ENCODE assay signal across 15 cellular contexts in the genomic region with DNA sequence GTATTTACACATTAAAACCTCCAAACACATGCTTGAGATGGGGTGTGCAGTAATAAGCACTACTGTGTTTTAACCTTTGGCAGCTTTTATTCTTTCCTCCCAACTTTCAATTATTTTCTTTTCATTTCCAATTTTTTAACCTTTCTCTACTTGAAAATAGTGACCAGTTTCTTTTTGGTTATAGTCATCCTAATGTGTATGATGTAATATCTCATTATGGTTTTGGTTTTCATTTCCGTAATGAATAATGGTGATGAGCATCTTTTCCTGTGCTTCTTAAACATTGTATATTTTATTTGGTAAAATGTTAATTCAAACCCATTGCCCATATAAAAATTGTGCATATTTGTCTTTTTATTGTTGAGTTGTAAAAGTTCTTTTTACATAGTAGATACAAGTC.
DNase-seq lines count a peak whose midpoint lies in the region; ATAC-seq, FAIRE-seq and TF ChIP-seq lines count a peak whose summit lies in the region.
"Had no signal": no experiment of that assay in that cellular context is flagged by ENCODE, and none has a peak within 500 bp of the region (broad histone marks: within the 10 kb centered on the region; RNA-seq: fewer than 3 reads in every experiment).

No MANE protein-coding gene starts in this region.

- H3K9me3 Mint-ChIP-seq in stimulated activated naive CD8-positive, alpha-beta T cell treated with anti-CD3 and anti-CD28 coated beads, Interleukin-15, amount 100 ng/mL, for 72 hours, result peaks cover 0 to 4% of the 10 kb centered on the region in 2 donors

- peak overlapping the region; percentile 6 to 40 for H3K4me3 Mint-ChIP-seq in stimulated activated naive CD8-positive, alpha-beta T cell treated with anti-CD3 and anti-CD28 coated beads, Interleukin-15, amount 100 ng/mL, for 72 hours

- H3K36me3 ChIP-seq in GM12878 (ENCODE audit: control insufficient read depth in 2 of 2, insufficient read depth in 2 of 2, low read length in 1 of 2), result 0 out of 4 replicates have a peak, but pooled peaks cover 0 to 2% of the 10 kb centered on the region in 2 experiments
- H3K36me3 ChIP-seq in adrenal gland (replicated peaks in 1 of 2), result no peaks in the 10 kb centered on the region

- no peak for TF ChIP-seq RAD21 in GM12878 (IDR thresholded peaks at IDR 0.05; ENCODE audit: insufficient read depth, low read depth, low read length)

- no peak overlapping the region for H2AFZ ChIP-seq in GM12878 (ENCODE audit: control insufficient read depth, low read depth, low read length)

- FAIRE-seq in GM12878 (lab: Jason Lieb, UNC), result no peak
- FAIRE-seq: A549 had no signal

- no peak overlapping the region for H3K4me2 ChIP-seq in GM12878 (ENCODE audit: control insufficient read depth, insufficient read depth)
- H3K4me2 ChIP-seq: A549; BLaER1 treated with 17β-estradiol and CSF1 and Interleukin-3, amounts not matched to agents 10 nM and 100 nM; KMS-11 had no signal

- H3K27ac Mint-ChIP-seq in stimulated activated naive CD8-positive, alpha-beta T cell treated with anti-CD3 and anti-CD28 coated beads, Interleukin-15, amount 100 ng/mL, for 72 hours, result peak overlapping the region; percentile 22 to 92

- H4K20me1 ChIP-seq in GM12878 (ENCODE audit: control insufficient read depth, insufficient read depth), result no peaks in the 10 kb centered on the region
- H4K20me1 ChIP-seq: BLaER1 treated with 17β-estradiol and CSF1 and Interleukin-3, amounts not matched to agents 10 nM and 100 nM had no signal

- H3K9ac ChIP-seq in GM12878 (ENCODE audit: control insufficient read depth, insufficient read depth, low read length), result no peak overlapping the region
- H3K9ac ChIP-seq: BLaER1 treated with 17β-estradiol and CSF1 and Interleukin-3, amounts not matched to agents 10 nM and 100 nM; KMS-11 had no signal

- CTCF ChIA-PET in GM12878 (lab: Yijun Ruan, JAX), result no interaction called here

- H3K79me2 ChIP-seq in GM12878 (ENCODE audit: control insufficient read depth, insufficient read depth, low read length), result no peaks in the 10 kb centered on the region

- no peak overlapping the region for H3K27ac ChIP-seq in GM12878 (ENCODE audit: control insufficient read depth, insufficient read depth)
- H3K27ac ChIP-seq in adrenal gland, result no peak overlapping the region
- H3K27ac ChIP-seq: A549; BLaER1 treated with 17β-estradiol and CSF1 and Interleukin-3, amounts not matched to agents 10 nM and 100 nM; KMS-11 had no signal

- H3K9me3 ChIP-seq in GM12878 (replicated peaks; ENCODE audit: control insufficient read depth, insufficient read depth, low read length), result no peaks in the 10 kb centered on the region
- H3K9me3 ChIP-seq in adrenal gland (replicated peaks in 1 of 3), result no peaks in the 10 kb centered on the region
- H3K9me3 ChIP-seq: A549; BLaER1 treated with 17β-estradiol and CSF1 and Interleukin-3, amounts not matched to agents 10 nM and 100 nM had no signal

- no peak for TF ChIP-seq EP300 in GM12878 (IDR thresholded peaks at IDR 0.05; ENCODE audit: borderline replicate concordance in 1 of 2, control insufficient read depth in 1 of 2, low read depth in 2 of 2, low read length in 2 of 2)

- TF ChIP-seq CTCF in GM12878 (IDR thresholded peaks at IDR 0.05 in 2 of 3, conservative IDR thresholded peaks at IDR 0.05 in 1 of 3; ENCODE audit: control insufficient read depth in 2 of 3, extremely low read depth in 1 of 3, insufficient read depth in 1 of 3, low read depth in 3 of 3, low read length in 3 of 3), result no peak
- no peak for TF ChIP-seq CTCF in adrenal gland (IDR thresholded peaks at IDR 0.05)

- intact Hi-C loops in GM12878 (cut with micrococcal nuclease; ENCODE audit: unreplicated experiment) (no loop called here), adrenal gland (cut with DNase I) (loop anchor here in 1 of 2 donors (10.0 kb wide), 1 partner anchor 85 kb away; no protein-coding TSS in a partner anchor)

- H3K4me3 ChIP-seq in GM12878, result no peak overlapping the region
- no peak overlapping the region for H3K4me3 ChIP-seq in adrenal gland
- H3K4me3 ChIP-seq: A549; BLaER1 treated with 17β-estradiol and CSF1 and Interleukin-3, amounts not matched to agents 10 nM and 100 nM had no signal

- POLR2A ChIA-PET in GM12878 (lab: Charles Lee), result no interaction called here

- BruUV-seq in GM12878 (replicated peaks; lab: Mats Ljungman, UMichigan), result no TSS peak

- RAD21 ChIA-PET in GM12878 (lab: Charles Lee; ENCODE audit: unreplicated experiment), result no interaction called here

- WGBS in GM12878 (ENCODE audit: insufficient coverage, insufficient replicate concordance, low lambda C conversion rate, missing lambda C conversion rate), result 58% methylated on average over 1 of the region's 1 CpG
- 83 to 91% (median 88%) methylated on average over 1 of the region's 1 CpG for WGBS in adrenal gland, 4 donors

- H3K4me1 ChIP-seq in GM12878 (ENCODE audit: control insufficient read depth, insufficient read depth, low read length) (no peaks in the 10 kb centered on the region), adrenal gland (replicated peaks in 1 of 2) (no peaks in the 10 kb centered on the region)
- H3K4me1 ChIP-seq: A549; BLaER1 treated with 17β-estradiol and CSF1 and Interleukin-3, amounts not matched to agents 10 nM and 100 nM had no signal

- peak; percentile 65 to 81 for ATAC-seq in activated CD4-positive, CD25-positive, alpha-beta regulatory T cell treated with anti-CD3 and anti-CD28 coated beads, Interleukin-2, amount 50 U/mL, for 24 hours
- peak; percentile 50 for ATAC-seq in stimulated activated naive CD8-positive, alpha-beta T cell treated with anti-CD3 and anti-CD28 coated beads, Interleukin-15, amount 100 ng/mL, for 72 hours
- ATAC-seq in stimulated activated naive CD8-positive, alpha-beta T cell treated with anti-CD3 and anti-CD28 coated beads, Interleukin-15, Interleukin-2, amounts not matched to agents 100 U/mL and 50 U/mL, for 24 hours, result no peak
- ATAC-seq in GM12878, result peak; percentile 61; the same call in 2 of the 3 replicates
- ATAC-seq in HG03135 (IDR thresholded peaks at IDR 0.05; ENCODE audit: unreplicated experiment), result no peak
- ATAC-seq: A549 had no signal

- TF ChIP-seq POLR2A in GM12878 (IDR thresholded peaks at IDR 0.05; ENCODE audit: low read depth, low read length), result no peak
- no peak for TF ChIP-seq POLR2A in adrenal gland (IDR thresholded peaks at IDR 0.05)

- DNase-seq in activated CD4-positive, CD25-positive, alpha-beta regulatory T cell treated with anti-CD3 and anti-CD28 coated beads, Interleukin-2, amount 50 U/mL, for 72 hours, result no peak
- no peak for DNase-seq in stimulated activated naive CD8-positive, alpha-beta T cell treated with anti-CD3 and anti-CD28 coated beads, Interleukin-15, amount 100 ng/mL, for 72 hours
- DNase-seq in stimulated activated naive CD8-positive, alpha-beta T cell treated with anti-CD3 and anti-CD28 coated beads, Interleukin-15, Interleukin-2, amounts not matched to agents 100 U/mL and 50 U/mL, for 24 hours, result no peak
- no peak for DNase-seq in GM12878 (ENCODE audit: low read depth, low spot score)
- DNase-seq in adrenal gland, result no peak
- DNase-seq: GOT3, NCI-H1092 treated with DMSO at 0.1 percent for 48 hours, NCI-H1694, NCI-H524, SHP77 had no signal

- no peaks in the 10 kb centered on the region for H3K27me3 ChIP-seq in GM12878 (replicated peaks in 1 of 2; ENCODE audit: control insufficient read depth in 2 of 2, insufficient read depth in 2 of 2, low read length in 1 of 2)
- no peaks in the 10 kb centered on the region for H3K27me3 ChIP-seq in adrenal gland
- H3K27me3 ChIP-seq: BLaER1 treated with 17β-estradiol and CSF1 and Interleukin-3, amounts not matched to agents 10 nM and 100 nM had no signal

- peaks cover 24% of the 10 kb centered on the region for H3K4me1 Mint-ChIP-seq in stimulated activated naive CD8-positive, alpha-beta T cell treated with anti-CD3 and anti-CD28 coated beads, Interleukin-15, amount 100 ng/mL, for 72 hours

- SMC1A ChIA-PET in GM12878 (lab: Charles Lee; ENCODE audit: uncharacterized antibody, unreplicated experiment), result no interaction called here

- in situ Hi-C loops in GM12878 (cut with MboI), result no loop called here

- H3K27me3 Mint-ChIP-seq in stimulated activated naive CD8-positive, alpha-beta T cell treated with anti-CD3 and anti-CD28 coated beads, Interleukin-15, amount 100 ng/mL, for 72 hours, result no peaks in the 10 kb centered on the region

TF ChIP-seq in GM12878, 131 proteins besides CTCF, POLR2A, EP300 and RAD21 (continues in another document):
- TF ChIP-seq, protein P1, sequence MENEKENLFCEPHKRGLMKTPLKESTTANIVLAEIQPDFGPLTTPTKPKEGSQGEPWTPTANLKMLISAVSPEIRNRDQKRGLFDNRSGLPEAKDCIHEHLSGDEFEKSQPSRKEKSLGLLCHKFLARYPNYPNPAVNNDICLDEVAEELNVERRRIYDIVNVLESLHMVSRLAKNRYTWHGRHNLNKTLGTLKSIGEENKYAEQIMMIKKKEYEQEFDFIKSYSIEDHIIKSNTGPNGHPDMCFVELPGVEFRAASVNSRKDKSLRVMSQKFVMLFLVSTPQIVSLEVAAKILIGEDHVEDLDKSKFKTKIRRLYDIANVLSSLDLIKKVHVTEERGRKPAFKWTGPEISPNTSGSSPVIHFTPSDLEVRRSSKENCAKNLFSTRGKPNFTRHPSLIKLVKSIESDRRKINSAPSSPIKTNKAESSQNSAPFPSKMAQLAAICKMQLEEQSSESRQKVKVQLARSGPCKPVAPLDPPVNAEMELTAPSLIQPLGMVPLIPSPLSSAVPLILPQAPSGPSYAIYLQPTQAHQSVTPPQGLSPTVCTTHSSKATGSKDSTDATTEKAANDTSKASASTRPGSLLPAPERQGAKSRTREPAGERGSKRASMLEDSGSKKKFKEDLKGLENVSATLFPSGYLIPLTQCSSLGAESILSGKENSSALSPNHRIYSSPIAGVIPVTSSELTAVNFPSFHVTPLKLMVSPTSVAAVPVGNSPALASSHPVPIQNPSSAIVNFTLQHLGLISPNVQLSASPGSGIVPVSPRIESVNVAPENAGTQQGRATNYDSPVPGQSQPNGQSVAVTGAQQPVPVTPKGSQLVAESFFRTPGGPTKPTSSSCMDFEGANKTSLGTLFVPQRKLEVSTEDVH (IDR thresholded peaks at IDR 0.05; ENCODE audit: low read depth, partially characterized antibody), result no peak
- TF ChIP-seq JUNB (IDR thresholded peaks at IDR 0.05), result peak; percentile 71
- no peak for TF ChIP-seq TCF12 (IDR thresholded peaks at IDR 0.05; ENCODE audit: low read depth, low read length)
- 0 out of 2 replicates have a peak, but pooled peaks have one; percentile 39 for TF ChIP-seq CREB1 (IDR thresholded peaks at IDR 0.05; ENCODE audit: low read depth)
- TF ChIP-seq ATF7 (IDR thresholded peaks at IDR 0.05; ENCODE audit: low read depth), result peak; percentile 67
- peak; percentile 59; the same call in 1 of the 2 replicates for TF ChIP-seq RUNX3 (IDR thresholded peaks at IDR 0.05; ENCODE audit: low read length)
- TF ChIP-seq ZNF207 (IDR thresholded peaks at IDR 0.05; ENCODE audit: borderline replicate concordance), result no peak
- TF ChIP-seq KLF5 (IDR thresholded peaks at IDR 0.05; ENCODE audit: partially characterized antibody), result no peak
- TF ChIP-seq SP1 (IDR thresholded peaks at IDR 0.05; ENCODE audit: low read depth, low read length), result no peak

Comparison
In these comparisons a context has a peak if more than half of its experiments do, and no peak if none do; other contexts are left out.
1. ATAC-seq: peak in activated CD4-positive, CD25-positive, alpha-beta regulatory T cell treated with anti-CD3 and anti-CD28 coated beads, Interleukin-2, amount 50 U/mL, for 24 hours (2 of 2), stimulated activated naive CD8-positive, alpha-beta T cell treated with anti-CD3 and anti-CD28 coated beads, Interleukin-15, amount 100 ng/mL, for 72 hours (single experiment) and GM12878 (single experiment); none in stimulated activated naive CD8-positive, alpha-beta T cell treated with anti-CD3 and anti-CD28 coated beads, Interleukin-15, Interleukin-2, amounts not matched to agents 100 U/mL and 50 U/mL, for 24 hours (single experiment) and HG03135 (single experiment).